Comparison of ENCODE assay signal across 25 cellular contexts in genomic region chr1:15057834-15058233, GRCh38.
A peak's percentile ranks its signal among the peaks of the same experiment; 100 is the strongest.
DNase-seq lines count a peak whose midpoint lies in the region; ATAC-seq, FAIRE-seq and TF ChIP-seq lines count a peak whose summit lies in the region.
"Had no signal": no experiment of that assay in that cellular context is flagged by ENCODE, and none has a peak within 500 bp of the region (broad histone marks: within the 10 kb centered on the region; RNA-seq: fewer than 3 reads in every experiment).

No MANE protein-coding gene starts in this region.

- H3K27ac ChIP-seq in A549: no peak overlapping the region
- H3K27ac ChIP-seq: BLaER1 had no signal

- peaks cover 7% of the 10 kb centered on the region for H3K36me3 ChIP-seq in bronchial epithelial cell (ENCODE audit: control insufficient read depth, insufficient read depth, low read length)
- H3K36me3 ChIP-seq: BE2C had no signal

- TF ChIP-seq CTCF in A549 (IDR thresholded peaks at IDR 0.05) (no peak), WTC11 (IDR thresholded peaks at IDR 0.05) (no peak), bronchial epithelial cell (IDR thresholded peaks at IDR 0.05; ENCODE audit: insufficient read depth, low read length, severe bottlenecking) (no peak)

- CTCF ChIA-PET in A549 (lab: Yijun Ruan, JAX): no interaction called here
- CTCF ChIA-PET in WTC11 (lab: Charles Lee): interaction anchor here (0.8 kb wide), 1 partner anchor 20 kb away, joined by 3 read pairs; no protein-coding TSS in a partner anchor

- in situ Hi-C loops in ACHN (cut with HindIII; ENCODE audit: low pct_ligation_motif_present, low pct_unique_long_range_greater_than_20kb, low sequenced_read_pairs): no loop called here

- ATAC-seq in A549: no peak
- ATAC-seq in WTC11: no peak
- no peak for ATAC-seq in left lobe of liver
- ATAC-seq: GM12878 had no signal

- H3K4me1 Mint-ChIP-seq in WTC11: peaks cover 17% of the 10 kb centered on the region
- H3K4me1 Mint-ChIP-seq: CD14-positive monocyte; CD4-positive, alpha-beta memory T cell; CD4-positive, CD25-positive, alpha-beta regulatory T cell; CD8-positive, alpha-beta memory T cell had no signal

- POLR2A ChIA-PET in A549 (lab: Yijun Ruan, JAX) (no interaction called here), WTC11 (lab: Charles Lee) (no interaction called here)

- H3K36me3 Mint-ChIP-seq in WTC11: peaks cover 6% of the 10 kb centered on the region
- H3K36me3 Mint-ChIP-seq: CD14-positive monocyte; CD4-positive, alpha-beta memory T cell; CD4-positive, CD25-positive, alpha-beta regulatory T cell; CD8-positive, alpha-beta memory T cell had no signal

- no peaks in the 10 kb centered on the region for H3K27me3 ChIP-seq in bronchial epithelial cell (ENCODE audit: control insufficient read depth, insufficient read depth, low read length)
- H3K27me3 ChIP-seq: BE2C, BLaER1 had no signal

- no peaks in the 10 kb centered on the region for H3K4me1 ChIP-seq in A549
- H3K4me1 ChIP-seq: BE2C, BLaER1 had no signal

- no peak for TF ChIP-seq EP300 in A549 (IDR thresholded peaks at IDR 0.05)

- intact Hi-C loops in posterior vena cava (cut with DNase I): loop anchor here in 1 of 2 donors (10.0 kb wide), 1 partner anchor 1093 kb away; no protein-coding TSS in a partner anchor

- H3K9me3 ChIP-seq in A549: no peaks in the 10 kb centered on the region
- H3K9me3 ChIP-seq: BE2C had no signal

- H3K4me2 ChIP-seq in A549: no peak overlapping the region
- H3K4me2 ChIP-seq: BLaER1 had no signal

- FAIRE-seq in A549 (lab: Jason Lieb, UNC) (no peak), bronchial epithelial cell (lab: Jason Lieb, UNC) (peak; percentile 13)
- FAIRE-seq: A204.1, GM12878, GM12892, GM18507 had no signal

- WGBS in A549 (ENCODE audit: missing lambda C conversion rate): 77% methylated on average over 5 of the region's 5 CpGs

- no peak for TF ChIP-seq RAD21 in A549 (conservative IDR thresholded peaks at IDR 0.05 in 1 of 2, IDR thresholded peaks at IDR 0.05 in 1 of 2)

- H3K4me3 ChIP-seq in A549: no peak overlapping the region
- no peak overlapping the region for H3K4me3 ChIP-seq in bronchial epithelial cell (ENCODE audit: low read depth, low read length)
- H3K4me3 ChIP-seq: BLaER1, GM12878 had no signal

- peak overlapping the region; percentile 17; the same call in 1 of the 2 replicates for H3K27ac Mint-ChIP-seq in WTC11
- H3K27ac Mint-ChIP-seq: CD14-positive monocyte; CD4-positive, alpha-beta memory T cell; CD4-positive, CD25-positive, alpha-beta regulatory T cell; CD8-positive, alpha-beta memory T cell had no signal

- DNase-seq in A549 (ENCODE audit: low read depth in 1 of 2, low spot score in 1 of 2): no peak
- DNase-seq in WTC11 (ENCODE audit: low spot score): no peak
- no peak for DNase-seq in bronchial epithelial cell (ENCODE audit: low read depth)
- DNase-seq in posterior vena cava (ENCODE audit: low spot score): no peak
- DNase-seq in ACHN: no peak
- DNase-seq in left lobe of liver (ENCODE audit: low spot score): no peak
- DNase-seq: 8988T; BE2C; CD4-positive, alpha-beta memory T cell; CD4-positive, CD25-positive, alpha-beta regulatory T cell; CD8-positive, alpha-beta memory T cell; COR-L47; DMS 273 treated with DMSO at 0.1 percent for 48 hours; DMS153; DMS53; DMS79; DND-41; EL; GDM1 had no signal

- H3K9me3 Mint-ChIP-seq in WTC11: peaks cover 9% of the 10 kb centered on the region

- TF ChIP-seq POLR2A in A549 (IDR thresholded peaks at IDR 0.05; ENCODE audit: low read length): no peak

- H3K4me3 Mint-ChIP-seq in WTC11: no peak overlapping the region
- H3K4me3 Mint-ChIP-seq: CD14-positive monocyte; CD4-positive, alpha-beta memory T cell; CD4-positive, CD25-positive, alpha-beta regulatory T cell; CD8-positive, alpha-beta memory T cell had no signal

- H3K27me3 Mint-ChIP-seq in WTC11 (ENCODE audit: low read depth): no peaks in the 10 kb centered on the region

TF ChIP-seq in A549, 52 proteins besides CTCF, POLR2A, EP300 and RAD21:
- TF ChIP-seq PHF8 (IDR thresholded peaks at IDR 0.05; ENCODE audit: borderline replicate concordance, low read depth): no peak
- peak; percentile 47 for TF ChIP-seq ZFP36 (IDR thresholded peaks at IDR 0.05; ENCODE audit: borderline replicate concordance, partially characterized antibody)

TF ChIP-seq in WTC11, 78 proteins besides CTCF, POLR2A, EP300 and RAD21 (continues in another document):
- TF ChIP-seq ZNF138 (CRISPR knock-in tag; conservative IDR thresholded peaks at IDR 0.05): no peak
- no peak for TF ChIP-seq ZNF512 (CRISPR knock-in tag; IDR thresholded peaks at IDR 0.05; ENCODE audit: borderline replicate concordance)
- TF ChIP-seq IRF1 (CRISPR knock-in tag; IDR thresholded peaks at IDR 0.05): no peak
- TF ChIP-seq ESRRA (CRISPR knock-in tag; IDR thresholded peaks at IDR 0.05; ENCODE audit: borderline replicate concordance): no peak
- no peak for TF ChIP-seq MLX (CRISPR knock-in tag; IDR thresholded peaks at IDR 0.05)
- TF ChIP-seq OVOL2 (CRISPR knock-in tag; IDR thresholded peaks at IDR 0.05; ENCODE audit: borderline replicate concordance): no peak
- no peak for TF ChIP-seq ZNF232 (CRISPR knock-in tag; IDR thresholded peaks at IDR 0.05)
- TF ChIP-seq TP53 (CRISPR knock-in tag; IDR thresholded peaks at IDR 0.05): no peak
- no peak for TF ChIP-seq NR3C1 (CRISPR knock-in tag; conservative IDR thresholded peaks at IDR 0.05; ENCODE audit: low read depth)
- no peak for TF ChIP-seq GRHL2 (CRISPR knock-in tag; IDR thresholded peaks at IDR 0.05; ENCODE audit: insufficient replicate concordance, severe bottlenecking)
- no peak for TF ChIP-seq FOXP4 (CRISPR knock-in tag; IDR thresholded peaks at IDR 0.05)
- no peak for TF ChIP-seq RORB (CRISPR knock-in tag; IDR thresholded peaks at IDR 0.05)
- TF ChIP-seq JAZF1 (CRISPR knock-in tag; IDR thresholded peaks at IDR 0.05): no peak
- TF ChIP-seq IRF2 (CRISPR knock-in tag; IDR thresholded peaks at IDR 0.05; ENCODE audit: borderline replicate concordance, low read depth): no peak
- TF ChIP-seq STAT6 (CRISPR knock-in tag; conservative IDR thresholded peaks at IDR 0.05; ENCODE audit: low read depth): no peak
- TF ChIP-seq ZNF671 (CRISPR knock-in tag; IDR thresholded peaks at IDR 0.05): no peak
- no peak for TF ChIP-seq JUN (CRISPR knock-in tag; IDR thresholded peaks at IDR 0.05)
